ENCODE assay signal across 1 cellular context in genomic region chr2:230356084-230356483, GRCh38.
TF ChIP-seq lines count a peak whose summit lies in the region.

No MANE protein-coding gene starts in this region.

TF ChIP-seq in HepG2, 621 proteins besides CTCF, POLR2A, EP300 and RAD21 (continued from another document):
- TF ChIP-seq, protein P1, sequence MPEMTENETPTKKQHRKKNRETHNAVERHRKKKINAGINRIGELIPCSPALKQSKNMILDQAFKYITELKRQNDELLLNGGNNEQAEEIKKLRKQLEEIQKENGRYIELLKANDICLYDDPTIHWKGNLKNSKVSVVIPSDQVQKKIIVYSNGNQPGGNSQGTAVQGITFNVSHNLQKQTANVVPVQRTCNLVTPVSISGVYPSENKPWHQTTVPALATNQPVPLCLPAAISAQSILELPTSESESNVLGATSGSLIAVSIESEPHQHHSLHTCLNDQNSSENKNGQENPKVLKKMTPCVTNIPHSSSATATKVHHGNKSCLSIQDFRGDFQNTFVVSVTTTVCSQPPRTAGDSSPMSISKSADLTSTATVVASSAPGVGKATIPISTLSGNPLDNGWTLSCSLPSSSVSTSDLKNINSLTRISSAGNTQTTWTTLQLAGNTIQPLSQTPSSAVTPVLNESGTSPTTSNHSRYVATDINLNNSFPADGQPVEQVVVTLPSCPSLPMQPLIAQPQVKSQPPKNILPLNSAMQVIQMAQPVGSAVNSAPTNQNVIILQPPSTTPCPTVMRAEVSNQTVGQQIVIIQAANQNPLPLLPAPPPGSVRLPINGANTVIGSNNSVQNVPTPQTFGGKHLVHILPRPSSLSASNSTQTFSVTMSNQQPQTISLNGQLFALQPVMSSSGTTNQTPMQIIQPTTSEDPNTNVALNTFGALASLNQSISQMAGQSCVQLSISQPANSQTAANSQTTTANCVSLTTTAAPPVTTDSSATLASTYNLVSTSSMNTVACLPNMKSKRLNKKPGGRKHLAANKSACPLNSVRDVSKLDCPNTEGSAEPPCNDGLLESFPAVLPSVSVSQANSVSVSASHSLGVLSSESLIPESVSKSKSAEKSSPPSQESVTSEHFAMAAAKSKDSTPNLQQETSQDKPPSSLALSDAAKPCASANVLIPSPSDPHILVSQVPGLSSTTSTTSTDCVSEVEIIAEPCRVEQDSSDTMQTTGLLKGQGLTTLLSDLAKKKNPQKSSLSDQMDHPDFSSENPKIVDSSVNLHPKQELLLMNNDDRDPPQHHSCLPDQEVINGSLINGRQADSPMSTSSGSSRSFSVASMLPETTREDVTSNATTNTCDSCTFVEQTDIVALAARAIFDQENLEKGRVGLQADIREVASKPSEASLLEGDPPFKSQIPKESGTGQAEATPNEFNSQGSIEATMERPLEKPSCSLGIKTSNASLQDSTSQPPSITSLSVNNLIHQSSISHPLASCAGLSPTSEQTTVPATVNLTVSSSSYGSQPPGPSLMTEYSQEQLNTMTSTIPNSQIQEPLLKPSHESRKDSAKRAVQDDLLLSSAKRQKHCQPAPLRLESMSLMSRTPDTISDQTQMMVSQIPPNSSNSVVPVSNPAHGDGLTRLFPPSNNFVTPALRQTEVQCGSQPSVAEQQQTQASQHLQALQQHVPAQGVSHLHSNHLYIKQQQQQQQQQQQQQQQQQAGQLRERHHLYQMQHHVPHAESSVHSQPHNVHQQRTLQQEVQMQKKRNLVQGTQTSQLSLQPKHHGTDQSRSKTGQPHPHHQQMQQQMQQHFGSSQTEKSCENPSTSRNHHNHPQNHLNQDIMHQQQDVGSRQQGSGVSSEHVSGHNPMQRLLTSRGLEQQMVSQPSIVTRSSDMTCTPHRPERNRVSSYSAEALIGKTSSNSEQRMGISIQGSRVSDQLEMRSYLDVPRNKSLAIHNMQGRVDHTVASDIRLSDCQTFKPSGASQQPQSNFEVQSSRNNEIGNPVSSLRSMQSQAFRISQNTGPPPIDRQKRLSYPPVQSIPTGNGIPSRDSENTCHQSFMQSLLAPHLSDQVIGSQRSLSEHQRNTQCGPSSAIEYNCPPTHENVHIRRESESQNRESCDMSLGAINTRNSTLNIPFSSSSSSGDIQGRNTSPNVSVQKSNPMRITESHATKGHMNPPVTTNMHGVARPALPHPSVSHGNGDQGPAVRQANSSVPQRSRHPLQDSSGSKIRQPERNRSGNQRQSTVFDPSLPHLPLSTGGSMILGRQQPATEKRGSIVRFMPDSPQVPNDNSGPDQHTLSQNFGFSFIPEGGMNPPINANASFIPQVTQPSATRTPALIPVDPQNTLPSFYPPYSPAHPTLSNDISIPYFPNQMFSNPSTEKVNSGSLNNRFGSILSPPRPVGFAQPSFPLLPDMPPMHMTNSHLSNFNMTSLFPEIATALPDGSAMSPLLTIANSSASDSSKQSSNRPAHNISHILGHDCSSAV (CRISPR knock-in tag; IDR thresholded peaks at IDR 0.05; ENCODE audit: borderline replicate concordance), result no peak
- TF ChIP-seq, protein P2, sequence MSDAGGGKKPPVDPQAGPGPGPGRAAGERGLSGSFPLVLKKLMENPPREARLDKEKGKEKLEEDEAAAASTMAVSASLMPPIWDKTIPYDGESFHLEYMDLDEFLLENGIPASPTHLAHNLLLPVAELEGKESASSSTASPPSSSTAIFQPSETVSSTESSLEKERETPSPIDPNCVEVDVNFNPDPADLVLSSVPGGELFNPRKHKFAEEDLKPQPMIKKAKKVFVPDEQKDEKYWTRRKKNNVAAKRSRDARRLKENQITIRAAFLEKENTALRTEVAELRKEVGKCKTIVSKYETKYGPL (CRISPR knock-in tag; IDR thresholded peaks at IDR 0.05), result 0 out of 2 replicates have a peak, but pooled peaks have one; percentile 38
- TF ChIP-seq ERF (CRISPR knock-in tag; IDR thresholded peaks at IDR 0.05) (no peak), SAP130 (CRISPR knock-in tag; IDR thresholded peaks at IDR 0.05; ENCODE audit: low read depth) (peak; percentile 69), ZBTB25 (CRISPR knock-in tag; IDR thresholded peaks at IDR 0.05) (no peak), ZNF670 (CRISPR knock-in tag; IDR thresholded peaks at IDR 0.05; ENCODE audit: borderline replicate concordance) (no peak), ZNF788 (CRISPR knock-in tag; IDR thresholded peaks at IDR 0.05; ENCODE audit: borderline replicate concordance) (no peak), TAF1 (CRISPR knock-in tag; IDR thresholded peaks at IDR 0.05) (no peak), SNRNP70 (IDR thresholded peaks at IDR 0.05; ENCODE audit: low read depth, low read length) (no peak), RXRB (CRISPR knock-in tag; IDR thresholded peaks at IDR 0.05; ENCODE audit: borderline replicate concordance) (peak; percentile 63), SOX5 (CRISPR knock-in tag; IDR thresholded peaks at IDR 0.05; ENCODE audit: borderline replicate concordance) (peak; percentile 82; the same call in 1 of the 2 replicates), TBP (CRISPR knock-in tag; IDR thresholded peaks at IDR 0.05) (no peak), ZNF740 (CRISPR knock-in tag; IDR thresholded peaks at IDR 0.05) (no peak), ZNF768 (CRISPR knock-in tag; IDR thresholded peaks at IDR 0.05) (no peak), ATM (IDR thresholded peaks at IDR 0.05; ENCODE audit: borderline replicate concordance) (0 out of 2 replicates have a peak, but pooled peaks have one; percentile 24), ZNF597 (CRISPR knock-in tag; IDR thresholded peaks at IDR 0.05) (no peak), JARID2 (CRISPR knock-in tag; IDR thresholded peaks at IDR 0.05; ENCODE audit: insufficient replicate concordance) (no peak), IRF9 (CRISPR knock-in tag; IDR thresholded peaks at IDR 0.05; ENCODE audit: borderline replicate concordance) (no peak), ZSCAN25 (CRISPR knock-in tag; IDR thresholded peaks at IDR 0.05) (no peak)
- TF ChIP-seq, protein P3, sequence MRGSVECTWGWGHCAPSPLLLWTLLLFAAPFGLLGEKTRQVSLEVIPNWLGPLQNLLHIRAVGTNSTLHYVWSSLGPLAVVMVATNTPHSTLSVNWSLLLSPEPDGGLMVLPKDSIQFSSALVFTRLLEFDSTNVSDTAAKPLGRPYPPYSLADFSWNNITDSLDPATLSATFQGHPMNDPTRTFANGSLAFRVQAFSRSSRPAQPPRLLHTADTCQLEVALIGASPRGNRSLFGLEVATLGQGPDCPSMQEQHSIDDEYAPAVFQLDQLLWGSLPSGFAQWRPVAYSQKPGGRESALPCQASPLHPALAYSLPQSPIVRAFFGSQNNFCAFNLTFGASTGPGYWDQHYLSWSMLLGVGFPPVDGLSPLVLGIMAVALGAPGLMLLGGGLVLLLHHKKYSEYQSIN (CRISPR knock-in tag; IDR thresholded peaks at IDR 0.05; ENCODE audit: borderline replicate concordance), result no peak
- TF ChIP-seq, protein P4, sequence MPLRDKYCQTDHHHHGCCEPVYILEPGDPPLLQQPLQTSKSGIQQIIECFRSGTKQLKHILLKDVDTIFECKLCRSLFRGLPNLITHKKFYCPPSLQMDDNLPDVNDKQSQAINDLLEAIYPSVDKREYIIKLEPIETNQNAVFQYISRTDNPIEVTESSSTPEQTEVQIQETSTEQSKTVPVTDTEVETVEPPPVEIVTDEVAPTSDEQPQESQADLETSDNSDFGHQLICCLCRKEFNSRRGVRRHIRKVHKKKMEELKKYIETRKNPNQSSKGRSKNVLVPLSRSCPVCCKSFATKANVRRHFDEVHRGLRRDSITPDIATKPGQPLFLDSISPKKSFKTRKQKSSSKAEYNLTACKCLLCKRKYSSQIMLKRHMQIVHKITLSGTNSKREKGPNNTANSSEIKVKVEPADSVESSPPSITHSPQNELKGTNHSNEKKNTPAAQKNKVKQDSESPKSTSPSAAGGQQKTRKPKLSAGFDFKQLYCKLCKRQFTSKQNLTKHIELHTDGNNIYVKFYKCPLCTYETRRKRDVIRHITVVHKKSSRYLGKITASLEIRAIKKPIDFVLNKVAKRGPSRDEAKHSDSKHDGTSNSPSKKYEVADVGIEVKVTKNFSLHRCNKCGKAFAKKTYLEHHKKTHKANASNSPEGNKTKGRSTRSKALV (CRISPR knock-in tag; IDR thresholded peaks at IDR 0.05), result no peak
- TF ChIP-seq, protein P5, sequence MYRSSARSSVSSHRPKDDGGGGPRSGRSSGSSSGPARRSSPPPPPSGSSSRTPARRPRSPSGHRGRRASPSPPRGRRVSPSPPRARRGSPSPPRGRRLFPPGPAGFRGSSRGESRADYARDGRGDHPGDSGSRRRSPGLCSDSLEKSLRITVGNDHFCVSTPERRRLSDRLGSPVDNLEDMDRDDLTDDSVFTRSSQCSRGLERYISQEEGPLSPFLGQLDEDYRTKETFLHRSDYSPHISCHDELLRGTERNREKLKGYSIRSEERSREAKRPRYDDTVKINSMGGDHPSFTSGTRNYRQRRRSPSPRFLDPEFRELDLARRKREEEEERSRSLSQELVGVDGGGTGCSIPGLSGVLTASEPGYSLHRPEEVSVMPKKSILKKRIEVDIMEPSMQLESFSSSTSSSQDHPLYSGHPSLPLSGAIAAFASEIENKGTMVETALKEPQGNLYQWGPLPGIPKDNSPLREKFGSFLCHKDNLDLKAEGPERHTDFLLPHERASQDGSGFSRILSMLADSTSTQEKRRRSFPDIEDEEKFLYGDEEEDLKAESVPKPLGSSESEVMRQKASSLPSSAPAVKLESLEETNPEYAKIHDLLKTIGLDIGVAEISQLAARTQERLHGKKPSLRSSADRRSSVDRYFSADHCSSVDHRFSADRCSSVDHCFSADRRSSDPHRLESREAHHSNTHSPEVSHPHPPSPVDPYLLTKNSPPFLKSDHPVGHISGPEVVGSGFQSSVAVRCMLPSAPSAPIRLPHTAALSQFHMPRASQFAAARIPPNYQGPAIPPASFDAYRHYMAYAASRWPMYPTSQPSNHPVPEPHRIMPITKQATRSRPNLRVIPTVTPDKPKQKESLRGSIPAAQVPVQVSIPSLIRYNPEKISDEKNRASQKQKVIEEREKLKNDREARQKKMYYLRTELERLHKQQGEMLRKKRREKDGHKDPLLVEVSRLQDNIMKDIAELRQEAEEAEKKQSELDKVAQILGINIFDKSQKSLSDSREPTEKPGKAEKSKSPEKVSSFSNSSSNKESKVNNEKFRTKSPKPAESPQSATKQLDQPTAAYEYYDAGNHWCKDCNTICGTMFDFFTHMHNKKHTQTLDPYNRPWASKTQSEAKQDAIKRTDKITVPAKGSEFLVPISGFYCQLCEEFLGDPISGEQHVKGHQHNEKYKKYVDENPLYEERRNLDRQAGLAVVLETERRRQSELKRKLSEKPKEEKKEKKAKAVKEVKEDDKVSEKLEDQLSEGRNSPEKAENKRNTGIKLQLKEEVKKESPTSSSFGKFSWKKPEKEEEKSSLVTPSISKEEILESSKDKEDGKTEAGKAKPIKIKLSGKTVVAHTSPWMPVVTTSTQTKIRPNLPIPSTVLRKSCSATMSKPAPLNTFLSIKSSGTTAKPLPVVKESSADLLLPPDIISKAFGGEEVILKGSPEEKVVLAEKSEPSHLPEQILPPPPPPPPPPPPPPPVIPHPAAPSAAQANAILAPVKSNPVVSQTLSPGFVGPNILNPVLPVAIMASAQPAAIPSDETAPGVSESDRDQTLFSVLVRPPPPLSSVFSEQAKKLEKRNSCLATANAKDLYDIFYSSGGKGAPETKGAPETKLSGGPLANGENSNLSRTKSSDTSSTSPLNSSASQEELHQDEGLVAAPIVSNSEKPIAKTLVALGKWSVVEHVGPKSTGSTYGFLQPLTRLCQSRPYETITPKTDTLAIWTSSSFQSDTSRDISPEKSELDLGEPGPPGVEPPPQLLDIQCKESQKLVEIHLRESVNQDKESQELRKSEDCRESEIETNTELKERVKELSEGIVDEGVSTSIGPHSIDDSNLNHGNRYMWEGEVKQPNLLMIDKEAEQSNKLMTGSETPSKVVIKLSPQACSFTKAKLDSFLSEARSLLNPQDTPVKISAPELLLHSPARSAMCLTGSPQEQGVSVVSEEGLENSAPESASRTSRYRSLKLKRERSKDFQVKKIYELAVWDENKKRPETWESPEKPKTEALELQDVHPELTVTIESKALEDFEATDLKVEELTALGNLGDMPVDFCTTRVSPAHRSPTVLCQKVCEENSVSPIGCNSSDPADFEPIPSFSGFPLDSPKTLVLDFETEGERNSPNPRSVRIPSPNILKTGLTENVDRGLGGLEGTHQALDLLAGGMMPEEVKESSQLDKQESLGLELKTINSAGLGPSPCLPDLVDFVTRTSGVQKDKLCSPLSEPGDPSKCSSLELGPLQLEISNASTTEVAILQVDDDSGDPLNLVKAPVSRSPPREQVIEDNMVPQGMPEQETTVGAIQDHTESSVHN (CRISPR knock-in tag; IDR thresholded peaks at IDR 0.05), result no peak
TF ChIP-seq in HepG2: peak in this region for 57.
